ENCODE assay signal across 1 cellular context in the genomic region with DNA sequence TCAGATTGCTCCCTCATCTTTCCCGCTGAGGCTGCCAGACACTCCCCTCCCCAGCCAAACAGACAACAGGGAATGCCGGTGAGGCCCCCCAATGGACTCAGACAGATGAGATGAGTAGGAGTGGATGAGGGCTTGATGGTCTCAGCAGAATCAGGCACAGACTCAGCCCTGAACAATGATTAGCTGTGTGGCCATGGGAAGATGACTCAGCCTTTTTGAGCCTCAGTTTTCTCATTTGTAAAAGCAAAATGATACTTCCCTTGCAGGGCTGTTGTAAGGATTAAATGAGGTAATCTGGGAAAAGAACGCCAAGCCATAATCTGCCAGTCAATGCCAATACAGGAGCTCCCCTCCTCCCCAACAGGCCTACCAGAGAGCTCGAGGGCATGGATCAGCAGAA.
A peak's percentile ranks its signal among the peaks of the same experiment; 100 is the strongest.
TF ChIP-seq lines count a peak whose summit lies in the region.

No MANE protein-coding gene starts in this region.

TF ChIP-seq in IMR-90, 13 proteins besides CTCF, POLR2A, EP300 and RAD21:
- TF ChIP-seq SMC3 (IDR thresholded peaks at IDR 0.05; ENCODE audit: low read depth, low read length) = no peak
- TF ChIP-seq CEBPB (IDR thresholded peaks at IDR 0.05; ENCODE audit: low read depth, low read length) = no peak
- no peak for TF ChIP-seq MXI1 (IDR thresholded peaks at IDR 0.05; ENCODE audit: borderline replicate concordance, low read depth, low read length)
- TF ChIP-seq NFE2L2 (IDR thresholded peaks at IDR 0.05; ENCODE audit: low read depth, low read length) = peak; percentile 94
- TF ChIP-seq, protein P1, sequence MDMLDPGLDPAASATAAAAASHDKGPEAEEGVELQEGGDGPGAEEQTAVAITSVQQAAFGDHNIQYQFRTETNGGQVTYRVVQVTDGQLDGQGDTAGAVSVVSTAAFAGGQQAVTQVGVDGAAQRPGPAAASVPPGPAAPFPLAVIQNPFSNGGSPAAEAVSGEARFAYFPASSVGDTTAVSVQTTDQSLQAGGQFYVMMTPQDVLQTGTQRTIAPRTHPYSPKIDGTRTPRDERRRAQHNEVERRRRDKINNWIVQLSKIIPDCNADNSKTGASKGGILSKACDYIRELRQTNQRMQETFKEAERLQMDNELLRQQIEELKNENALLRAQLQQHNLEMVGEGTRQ (IDR thresholded peaks at IDR 0.05; ENCODE audit: low read depth, low read length) = no peak
- no peak for TF ChIP-seq CHD1 (IDR thresholded peaks at IDR 0.05; ENCODE audit: low read depth, low read length)
- 0 out of 2 replicates have a peak, but pooled peaks have one; percentile 6 for TF ChIP-seq FOS (IDR thresholded peaks at IDR 0.05; ENCODE audit: low read depth, low read length)
- no peak for TF ChIP-seq RCOR1 (IDR thresholded peaks at IDR 0.05; ENCODE audit: insufficient replicate concordance, low read length)
- TF ChIP-seq, protein P2, sequence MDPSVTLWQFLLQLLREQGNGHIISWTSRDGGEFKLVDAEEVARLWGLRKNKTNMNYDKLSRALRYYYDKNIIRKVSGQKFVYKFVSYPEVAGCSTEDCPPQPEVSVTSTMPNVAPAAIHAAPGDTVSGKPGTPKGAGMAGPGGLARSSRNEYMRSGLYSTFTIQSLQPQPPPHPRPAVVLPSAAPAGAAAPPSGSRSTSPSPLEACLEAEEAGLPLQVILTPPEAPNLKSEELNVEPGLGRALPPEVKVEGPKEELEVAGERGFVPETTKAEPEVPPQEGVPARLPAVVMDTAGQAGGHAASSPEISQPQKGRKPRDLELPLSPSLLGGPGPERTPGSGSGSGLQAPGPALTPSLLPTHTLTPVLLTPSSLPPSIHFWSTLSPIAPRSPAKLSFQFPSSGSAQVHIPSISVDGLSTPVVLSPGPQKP (IDR thresholded peaks at IDR 0.05; ENCODE audit: borderline replicate concordance, low read depth, low read length) = no peak
- peak; percentile 78 for TF ChIP-seq MAFK (IDR thresholded peaks at IDR 0.05; ENCODE audit: low read depth, low read length)
- no peak for TF ChIP-seq MAZ (IDR thresholded peaks at IDR 0.05; ENCODE audit: borderline replicate concordance, low read depth, low read length)
- no peak for TF ChIP-seq RFX5 (IDR thresholded peaks at IDR 0.05; ENCODE audit: low read depth, low read length)
